ENCODE assay signal across 16 cellular contexts in the genomic region with DNA sequence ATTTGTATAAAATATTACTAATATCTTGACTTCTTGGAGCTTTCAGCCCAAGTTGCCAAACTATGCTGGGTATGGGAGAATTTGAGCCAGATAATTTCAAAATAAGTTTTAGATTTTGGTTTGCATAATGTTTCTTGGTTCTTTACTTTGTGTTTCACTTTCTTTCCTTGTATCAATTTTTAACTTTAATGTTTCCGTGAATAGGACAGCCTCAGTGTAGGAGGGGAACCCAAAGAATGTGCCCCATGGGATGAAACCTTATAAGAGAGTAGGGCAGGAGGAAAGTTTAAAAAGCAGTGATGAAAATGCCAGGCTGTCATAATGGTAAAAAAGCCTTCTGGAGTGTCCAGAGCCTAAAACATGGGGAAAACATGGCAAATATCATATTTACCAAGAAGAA.
A peak's percentile ranks its signal among the peaks of the same experiment; 100 is the strongest.
DNase-seq lines count a peak whose midpoint lies in the region; ATAC-seq and TF ChIP-seq lines count a peak whose summit lies in the region.
"Had no signal": no experiment of that assay in that cellular context is flagged by ENCODE, and none has a peak within 500 bp of the region (broad histone marks: within the 10 kb centered on the region; RNA-seq: fewer than 3 reads in every experiment).

No MANE protein-coding gene starts in this region.

- no peaks in the 10 kb centered on the region for H3K9me3 Mint-ChIP-seq in activated CD8-positive, alpha-beta memory T cell treated with anti-CD3 and anti-CD28 coated beads, Interleukin-2, amount 10 ng/mL, durations not matched to agents 7 days and 5 days (ENCODE audit: low read depth)
- no peaks in the 10 kb centered on the region for H3K9me3 Mint-ChIP-seq in neural progenitor cell
- H3K9me3 Mint-ChIP-seq: nephron progenitor cell; stimulated activated naive CD8-positive, alpha-beta T cell treated with anti-CD3 and anti-CD28 coated beads, Interleukin-15, Interleukin-2, amounts not matched to agents 100 ng/mL and 50 ng/mL, for 24 hours had no signal

- no peak overlapping the region for H3K4me3 Mint-ChIP-seq in activated CD8-positive, alpha-beta memory T cell treated with anti-CD3 and anti-CD28 coated beads, Interleukin-2, amount 10 ng/mL, durations not matched to agents 7 days and 5 days
- H3K4me3 Mint-ChIP-seq in neural progenitor cell: no peak overlapping the region
- H3K4me3 Mint-ChIP-seq: nephron progenitor cell; stimulated activated naive CD8-positive, alpha-beta T cell treated with anti-CD3 and anti-CD28 coated beads, Interleukin-15, Interleukin-2, amounts not matched to agents 100 ng/mL and 50 ng/mL, for 24 hours had no signal

- H3K79me2 ChIP-seq in neural progenitor cell (ENCODE audit: low read depth): no peaks in the 10 kb centered on the region

- H3K36me3 ChIP-seq in ascending aorta (no peaks in the 10 kb centered on the region), neural progenitor cell (no peaks in the 10 kb centered on the region)
- H3K36me3 ChIP-seq: sigmoid colon had no signal

- H2AFZ ChIP-seq in neural progenitor cell (replicated peaks): no peak overlapping the region

- no peaks in the 10 kb centered on the region for H3K36me3 Mint-ChIP-seq in activated CD8-positive, alpha-beta memory T cell treated with anti-CD3 and anti-CD28 coated beads, Interleukin-2, amount 10 ng/mL, durations not matched to agents 7 days and 5 days
- H3K36me3 Mint-ChIP-seq in neural progenitor cell: no peaks in the 10 kb centered on the region

- H3K4me3 ChIP-seq in ascending aorta (peak overlapping the region in 1 of 2 donors; percentile 25), neural progenitor cell (no peak overlapping the region)
- H3K4me3 ChIP-seq: coronary artery, sigmoid colon had no signal

- H3K9me3 ChIP-seq in ascending aorta (no peaks in the 10 kb centered on the region), neural progenitor cell (ENCODE audit: low read depth) (no peaks in the 10 kb centered on the region)
- H3K9me3 ChIP-seq: sigmoid colon had no signal

- H3K4me1 ChIP-seq in ascending aorta (no peaks in the 10 kb centered on the region), neural progenitor cell (no peaks in the 10 kb centered on the region)
- H3K4me1 ChIP-seq: sigmoid colon had no signal

- no peak for DNase-seq in ascending aorta (ENCODE audit: low spot score in 2 of 2)
- DNase-seq in left colon: no peak
- DNase-seq in activated CD8-positive, alpha-beta memory T cell treated with anti-CD3 and anti-CD28 coated beads, Interleukin-2, amount 10 ng/mL, durations not matched to agents 7 days and 5 days: no peak
- no peak for DNase-seq in GM03348 (ENCODE audit: low spot score)
- no peak for DNase-seq in neural progenitor cell (ENCODE audit: low spot score)
- DNase-seq: GOT3, left ventricle myocardium superior, NCI-H2227 treated with DMSO at 0.1 percent for 48 hours, nephron progenitor cell, sigmoid colon had no signal

- intact Hi-C loops in ascending aorta (cut with DNase I): no loop called here
- intact Hi-C loops in left colon (cut with DNase I, micrococcal nuclease): no loop called here

- H3K27ac ChIP-seq in ascending aorta: peak overlapping the region; percentile 34 to 57
- no peak overlapping the region for H3K27ac ChIP-seq in neural progenitor cell
- H3K27ac ChIP-seq: coronary artery, sigmoid colon had no signal

- H3F3A ChIP-seq in neural progenitor cell (ENCODE audit: low read depth): no peaks in the 10 kb centered on the region

- no peak overlapping the region for H3K27ac Mint-ChIP-seq in activated CD8-positive, alpha-beta memory T cell treated with anti-CD3 and anti-CD28 coated beads, Interleukin-2, amount 10 ng/mL, durations not matched to agents 7 days and 5 days
- no peak overlapping the region for H3K27ac Mint-ChIP-seq in neural progenitor cell
- H3K27ac Mint-ChIP-seq: nephron progenitor cell; stimulated activated naive CD8-positive, alpha-beta T cell treated with anti-CD3 and anti-CD28 coated beads, Interleukin-15, Interleukin-2, amounts not matched to agents 100 ng/mL and 50 ng/mL, for 24 hours had no signal

- TF ChIP-seq CTCF in ascending aorta (IDR thresholded peaks at IDR 0.05): no peak
- no peak for TF ChIP-seq CTCF in neural progenitor cell (IDR thresholded peaks at IDR 0.05)

- H3K27me3 ChIP-seq in ascending aorta: no peaks in the 10 kb centered on the region
- no peaks in the 10 kb centered on the region for H3K27me3 ChIP-seq in neural progenitor cell
- H3K27me3 ChIP-seq: sigmoid colon had no signal

- H3K9ac ChIP-seq in neural progenitor cell: no peak overlapping the region

- H3K27me3 Mint-ChIP-seq in activated CD8-positive, alpha-beta memory T cell treated with anti-CD3 and anti-CD28 coated beads, Interleukin-2, amount 10 ng/mL, durations not matched to agents 7 days and 5 days: no peaks in the 10 kb centered on the region
- no peaks in the 10 kb centered on the region for H3K27me3 Mint-ChIP-seq in neural progenitor cell (ENCODE audit: insufficient read depth, low read depth)

- CTCF ChIA-PET in activated CD8-positive, alpha-beta memory T cell treated with anti-CD3 and anti-CD28 coated beads, Interleukin-2, amount 10 ng/mL, durations not matched to agents 7 days and 5 days (lab: Charles Lee): no interaction called here

- no peaks in the 10 kb centered on the region for H4K20me1 ChIP-seq in neural progenitor cell (ENCODE audit: low read depth)

- peak; percentile 38 for ATAC-seq in GM18861 (IDR thresholded peaks at IDR 0.05; ENCODE audit: unreplicated experiment)
- peak; percentile 40 for ATAC-seq in GM21526 (IDR thresholded peaks at IDR 0.05; ENCODE audit: low FRiP score, unreplicated experiment)
- peak; percentile 61 for ATAC-seq in HG03064 (IDR thresholded peaks at IDR 0.05; ENCODE audit: low read depth, unreplicated experiment)
- no peak for ATAC-seq in left colon
- ATAC-seq in activated CD8-positive, alpha-beta memory T cell treated with anti-CD3 and anti-CD28 coated beads, Interleukin-2, amount 10 ng/mL, durations not matched to agents 7 days and 5 days: no peak
- ATAC-seq: esophagus mucosa, left ventricle myocardium superior had no signal

- H3K4me1 Mint-ChIP-seq in activated CD8-positive, alpha-beta memory T cell treated with anti-CD3 and anti-CD28 coated beads, Interleukin-2, amount 10 ng/mL, durations not matched to agents 7 days and 5 days: no peaks in the 10 kb centered on the region
- H3K4me1 Mint-ChIP-seq in neural progenitor cell: no peaks in the 10 kb centered on the region

- H3K4me2 ChIP-seq in neural progenitor cell: no peak overlapping the region

Comparison
In these comparisons a context has a peak if more than half of its experiments do, and no peak if none do; other contexts are left out.
1. ATAC-seq: peak in GM18861 (single experiment), GM21526 (single experiment) and HG03064 (single experiment); none in left colon (single experiment) and activated CD8-positive, alpha-beta memory T cell treated with anti-CD3 and anti-CD28 coated beads, Interleukin-2, amount 10 ng/mL, durations not matched to agents 7 days and 5 days (single experiment).